In the genomic region with DNA sequence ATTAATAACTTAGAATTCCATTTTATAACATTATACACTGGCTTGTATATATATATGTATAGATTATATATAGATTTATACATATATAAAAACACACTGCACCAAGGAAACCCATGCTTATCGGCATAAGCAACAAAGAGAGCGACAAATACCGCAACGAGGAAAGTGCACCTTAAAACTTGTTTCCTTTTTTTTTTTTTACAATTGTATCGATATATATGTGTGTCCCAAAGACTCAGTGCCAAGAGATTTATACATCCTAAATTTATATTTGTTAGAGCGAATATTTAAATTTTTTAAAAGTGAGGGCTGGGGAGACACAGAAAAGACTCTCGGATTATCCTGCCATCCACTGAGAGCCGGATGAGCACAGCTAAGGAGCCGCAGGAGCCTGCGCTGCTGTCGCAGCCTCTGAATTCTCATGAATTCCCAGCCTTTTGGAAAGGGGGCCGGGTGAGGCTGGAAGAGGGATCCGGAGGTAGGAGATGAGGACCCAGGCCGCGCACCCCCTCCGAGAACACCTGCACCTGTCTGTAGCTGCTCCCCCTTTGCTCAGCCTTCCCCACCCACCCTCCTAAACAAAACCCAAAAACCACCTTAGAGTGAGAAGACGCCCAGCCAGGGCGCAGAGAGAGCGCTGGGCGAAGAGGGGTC, we compare ENCODE assay signal across 15 cellular contexts. TPM values are rescaled to one million over a fixed set of nuclear protein-coding genes. Genes with fewer than 3 reads are reported as not detected.
DNase-seq lines count a peak whose midpoint lies in the region; ATAC-seq, FAIRE-seq and TF ChIP-seq lines count a peak whose summit lies in the region.
"Had no signal": no experiment of that assay in that cellular context is flagged by ENCODE, and none has a peak within 500 bp of the region (broad histone marks: within the 10 kb centered on the region; RNA-seq: fewer than 3 reads in every experiment).

No MANE protein-coding gene starts in this region.

- no peaks in the 10 kb centered on the region for H3K79me2 ChIP-seq in HepG2 (ENCODE audit: insufficient read depth, low read length)

- no peak for TF ChIP-seq CTCF in HepG2 (CRISPR knock-in tag; IDR thresholded peaks at IDR 0.05)
- no peak for TF ChIP-seq CTCF in right lobe of liver (IDR thresholded peaks at IDR 0.05)
- no peak for TF ChIP-seq CTCF in colonic mucosa (IDR thresholded peaks at IDR 0.05)
- TF ChIP-seq CTCF in nephron (IDR thresholded peaks at IDR 0.05; ENCODE audit: unreplicated experiment in 3 of 3) = no peak
- no peak for TF ChIP-seq CTCF in upper lobe of left lung (IDR thresholded peaks at IDR 0.05)
- TF ChIP-seq CTCF in GM10266 (IDR thresholded peaks at IDR 0.05; ENCODE audit: control insufficient read depth, insufficient read depth, low read depth, missing control alignments) = no peak

- H3K4me1 ChIP-seq in HepG2 (ENCODE audit: insufficient read depth, low read length) (peaks cover 11% of the 10 kb centered on the region), right lobe of liver (peaks cover 0 to 27% (median 0%) of the 10 kb centered on the region in 4 donors), colonic mucosa (peaks cover 4% of the 10 kb centered on the region), upper lobe of left lung (peaks cover 33 to 61% (median 39%) of the 10 kb centered on the region in 4 donors)
- H3K4me1 ChIP-seq: SJCRH30 had no signal

- H3K36me3 ChIP-seq in HepG2 (replicated peaks in 1 of 2; ENCODE audit: control insufficient read depth in 1 of 2, insufficient read depth in 2 of 2, low read length in 2 of 2) = no peaks in the 10 kb centered on the region
- no peaks in the 10 kb centered on the region for H3K36me3 ChIP-seq in right lobe of liver
- no peaks in the 10 kb centered on the region for H3K36me3 ChIP-seq in colonic mucosa
- H3K36me3 ChIP-seq in upper lobe of left lung = no peaks in the 10 kb centered on the region

- CTCF ChIA-PET in HepG2 (lab: Yijun Ruan, JAX; ENCODE audit: low intra/inter-chr PET ratio, low total read pairs) = no interaction called here

- DNase-seq in HepG2 (ENCODE audit: low spot score) (no peak), right lobe of liver (no peak), colonic mucosa (no peak), upper lobe of left lung (no peak), germinal center (ENCODE audit: low spot score) (no peak), GM10266 (ENCODE audit: extremely low spot score) (no peak), GM19238 (ENCODE audit: insufficient read length, low spot score) (no peak)
- DNase-seq: NCI-H146, NCI-H69, SJCRH30 had no signal

- no peak for TF ChIP-seq RAD21 in HepG2 (CRISPR knock-in tag; IDR thresholded peaks at IDR 0.05)

- H3K4me2 ChIP-seq in HepG2 (ENCODE audit: low read depth, low read length) = peak overlapping the region; percentile 61

- ATAC-seq in HepG2 (no peak), right lobe of liver (no peak), upper lobe of left lung (ENCODE audit: low FRiP score in 2 of 2) (no peak)

- H3K27me3 ChIP-seq in HepG2 (ENCODE audit: control insufficient read depth in 1 of 2, insufficient read depth in 2 of 2, low read length in 2 of 2) = peaks cover 14 to 80% of the 10 kb centered on the region in 2 experiments
- H3K27me3 ChIP-seq in right lobe of liver = peaks cover 21 to 55% of the 10 kb centered on the region in 2 donors
- H3K27me3 ChIP-seq in colonic mucosa = peaks cover 85% of the 10 kb centered on the region
- H3K27me3 ChIP-seq in upper lobe of left lung = peaks cover 0 to 86% (median 48%) of the 10 kb centered on the region in 4 donors
- H3K27me3 ChIP-seq: SJCRH30 had no signal

- intact Hi-C loops in HepG2 (cut with micrococcal nuclease; ENCODE audit: unreplicated experiment) (no loop called here), right lobe of liver (cut with DNase I) (no loop called here), colonic mucosa (cut with DNase I) (no loop called here)

- no peaks in the 10 kb centered on the region for H4K20me1 ChIP-seq in HepG2 (ENCODE audit: insufficient read depth, low read length)

- FAIRE-seq in HepG2 (lab: Jason Lieb, UNC) = no peak

- H3K9ac ChIP-seq in HepG2 (ENCODE audit: insufficient read depth, low read depth, low read length) (no peak overlapping the region), colonic mucosa (ENCODE audit: low read depth in 2 of 2, low read length in 2 of 2) (no peak overlapping the region)

- H3K4me3 ChIP-seq in HepG2 (replicated peaks in 1 of 3; ENCODE audit: insufficient read depth in 1 of 3, low read depth in 2 of 3, low read length in 3 of 3) (peak overlapping the region in 2 of 3 experiments; percentile 41 to 54; a peak in 1 of 6 replicates), right lobe of liver (peak overlapping the region in 1 of 3 donors; percentile 16), colonic mucosa (peak overlapping the region; percentile 10), upper lobe of left lung (peak overlapping the region in 3 of 4 donors; percentile 26 to 36 (median 33))
- H3K4me3 ChIP-seq: SJCRH30 had no signal

- WGBS in HepG2 (ENCODE audit: low lambda C conversion rate) = 78% methylated on average over 18 of the region's 20 CpGs
- WGBS in right lobe of liver (ENCODE audit: insufficient coverage, low coverage, low lambda C conversion rate, missing lambda C conversion rate) = 7% methylated on average over 16 of the region's 20 CpGs
- 18 to 23% methylated on average over 10 to 18 of the region's 20 CpGs for WGBS in upper lobe of left lung, 2 donors

- H3K9me3 ChIP-seq in HepG2 (ENCODE audit: low read length) = no peaks in the 10 kb centered on the region
- H3K9me3 ChIP-seq in right lobe of liver = no peaks in the 10 kb centered on the region
- H3K9me3 ChIP-seq in colonic mucosa = no peaks in the 10 kb centered on the region
- H3K9me3 ChIP-seq in upper lobe of left lung = peaks cover 0 to 5% (median 0%) of the 10 kb centered on the region in 4 donors
- H3K9me3 ChIP-seq: SJCRH30 had no signal

- TF ChIP-seq POLR2A in HepG2 (IDR thresholded peaks at IDR 0.05; ENCODE audit: insufficient read depth in 1 of 2, low read depth in 2 of 2, low read length in 2 of 2) (no peak), right lobe of liver (IDR thresholded peaks at IDR 0.05) (no peak), upper lobe of left lung (IDR thresholded peaks at IDR 0.05) (no peak)

- H3K27ac ChIP-seq in HepG2 (ENCODE audit: extremely low read length, insufficient read depth, low read length) (no peak overlapping the region), right lobe of liver (no peak overlapping the region), colonic mucosa (no peak overlapping the region), upper lobe of left lung (no peak overlapping the region)
- H3K27ac ChIP-seq: C4-2B, SJCRH30 had no signal

- peaks cover 11% of the 10 kb centered on the region for H3K9me3 Mint-ChIP-seq in nephron

- peaks cover 96% of the 10 kb centered on the region for H3K27me3 Mint-ChIP-seq in nephron (ENCODE audit: low read depth)

- no peak overlapping the region for H3K27ac Mint-ChIP-seq in nephron
- H3K27ac Mint-ChIP-seq: memory B cell had no signal

- H3K4me1 Mint-ChIP-seq in nephron = peaks cover 38% of the 10 kb centered on the region

- BruUV-seq in HepG2 (replicated peaks; lab: Mats Ljungman, UMichigan) = no TSS peak

- no peak for TF ChIP-seq EP300 in HepG2 (IDR thresholded peaks at IDR 0.05; ENCODE audit: low read depth in 2 of 2, low read length in 2 of 2)
- TF ChIP-seq EP300 in HepG2 (CRISPR knock-in tag; IDR thresholded peaks at IDR 0.05; ENCODE audit: borderline replicate concordance) = no peak
- TF ChIP-seq EP300 in upper lobe of left lung (IDR thresholded peaks at IDR 0.05) = no peak

- peak overlapping the region; percentile 36 to 72 (median 40) for H3K4me3 Mint-ChIP-seq in nephron
- H3K4me3 Mint-ChIP-seq: memory B cell had no signal

- H3K36me3 Mint-ChIP-seq in nephron (ENCODE audit: low read depth) = no peaks in the 10 kb centered on the region

- in situ Hi-C loops in HepG2 (cut with HindIII; ENCODE audit: extremely low pct_ligation_motif_present, low pct_unique_long_range_greater_than_20kb) = no loop called here

- POLR2A ChIA-PET in HepG2 (lab: Yijun Ruan, JAX) = no interaction called here

- H2AFZ ChIP-seq in HepG2 (ENCODE audit: low read length) = no peak overlapping the region

TF ChIP-seq in HepG2, 621 proteins besides CTCF, POLR2A, EP300 and RAD21 (continues in another document):
- no peak for TF ChIP-seq ZNF121 (CRISPR knock-in tag; IDR thresholded peaks at IDR 0.05)
- no peak for TF ChIP-seq ZNF713 (CRISPR knock-in tag; IDR thresholded peaks at IDR 0.05)
- TF ChIP-seq, protein P1, sequence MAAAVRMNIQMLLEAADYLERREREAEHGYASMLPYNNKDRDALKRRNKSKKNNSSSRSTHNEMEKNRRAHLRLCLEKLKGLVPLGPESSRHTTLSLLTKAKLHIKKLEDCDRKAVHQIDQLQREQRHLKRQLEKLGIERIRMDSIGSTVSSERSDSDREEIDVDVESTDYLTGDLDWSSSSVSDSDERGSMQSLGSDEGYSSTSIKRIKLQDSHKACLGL (CRISPR knock-in tag; IDR thresholded peaks at IDR 0.05) = no peak
- TF ChIP-seq FLYWCH1 (CRISPR knock-in tag; IDR thresholded peaks at IDR 0.05) = no peak
- TF ChIP-seq MBNL3 (CRISPR knock-in tag; conservative IDR thresholded peaks at IDR 0.05) = no peak

RNA-seq across cellular contexts. Expression of gene DMRTA2, which starts 5.2 kb away (rescaled TPM):
- not detected in 2 replicates for total RNA-seq in HepG2 (2016; rRNA removed; fragmentation: Illumina TruSeq; extraction: Trizol)
- total RNA-seq in HepG2 (2016; cell fraction: cytosol; rRNA removed; fragmentation: Illumina TruSeq; extraction: Trizol; ENCODE audit: low read depth) = not detected in 2 replicates
- not detected in 2 replicates for total RNA-seq in HepG2 (2016; cell fraction: insoluble cytoplasmic fraction; rRNA removed; fragmentation: Illumina TruSeq; extraction: Trizol)
- not detected in 2 replicates for total RNA-seq in HepG2 (2016; cell fraction: membrane; rRNA removed; fragmentation: Illumina TruSeq; extraction: Trizol)
- total RNA-seq in HepG2 (2016; cell fraction: nucleus; rRNA removed; fragmentation: Illumina TruSeq; extraction: Trizol) = not detected in 2 replicates
- polyA plus RNA-seq in HepG2 (2011; rRNA removed) = 0.03 TPM in 1 of 2 replicates, not detected in the other
- 0.01 TPM in 1 of 2 replicates, not detected in the other for polyA plus RNA-seq in HepG2 (2011; cell fraction: cytosol; rRNA removed)
- polyA plus RNA-seq in HepG2 (2011; cell fraction: nucleus; rRNA removed) = not detected in 2 replicates
- polyA plus RNA-seq in HepG2 (2012) = not detected in 2 replicates
- 0.05 TPM in 1 of 2 replicates, not detected in the other for polyA plus RNA-seq in HepG2 (2016; cell fraction: cytosol; fragmentation: Illumina TruSeq; extraction: Trizol; ENCODE audit: low read depth)
- not detected in 2 replicates for polyA plus RNA-seq in HepG2 (2016; cell fraction: insoluble cytoplasmic fraction; fragmentation: Illumina TruSeq; extraction: Trizol; ENCODE audit: low read depth)
- not detected in 2 replicates for polyA plus RNA-seq in HepG2 (2016; cell fraction: membrane; fragmentation: Illumina TruSeq; extraction: Trizol; ENCODE audit: low read depth)
- not detected in 2 replicates for polyA plus RNA-seq in HepG2 (2016; cell fraction: nucleus; fragmentation: Illumina TruSeq; extraction: Trizol; ENCODE audit: insufficient read depth, low read depth)
- not detected in 2 replicates for polyA minus RNA-seq in HepG2 (2011; rRNA and poly(A)+ RNA removed; ENCODE audit: low replicate concordance)
- not detected in 2 replicates for polyA minus RNA-seq in HepG2 (2011; cell fraction: cytosol; rRNA and poly(A)+ RNA removed)
- 0.13 TPM in 1 of 2 replicates, not detected in the other for polyA minus RNA-seq in HepG2 (2011; cell fraction: nucleus; rRNA and poly(A)+ RNA removed)
- total RNA-seq in right lobe of liver = not detected
- total RNA-seq in colonic mucosa = not detected
- under 1 TPM in 2 of 6 donors, not detected in 4; 0.13 to 0.39 TPM for total RNA-seq in upper lobe of left lung
- total RNA-seq: dermis blood vessel endothelial cell, HT1080 had no signal
